10 cellular contexts compared by ENCODE assay signal in the genomic region with DNA sequence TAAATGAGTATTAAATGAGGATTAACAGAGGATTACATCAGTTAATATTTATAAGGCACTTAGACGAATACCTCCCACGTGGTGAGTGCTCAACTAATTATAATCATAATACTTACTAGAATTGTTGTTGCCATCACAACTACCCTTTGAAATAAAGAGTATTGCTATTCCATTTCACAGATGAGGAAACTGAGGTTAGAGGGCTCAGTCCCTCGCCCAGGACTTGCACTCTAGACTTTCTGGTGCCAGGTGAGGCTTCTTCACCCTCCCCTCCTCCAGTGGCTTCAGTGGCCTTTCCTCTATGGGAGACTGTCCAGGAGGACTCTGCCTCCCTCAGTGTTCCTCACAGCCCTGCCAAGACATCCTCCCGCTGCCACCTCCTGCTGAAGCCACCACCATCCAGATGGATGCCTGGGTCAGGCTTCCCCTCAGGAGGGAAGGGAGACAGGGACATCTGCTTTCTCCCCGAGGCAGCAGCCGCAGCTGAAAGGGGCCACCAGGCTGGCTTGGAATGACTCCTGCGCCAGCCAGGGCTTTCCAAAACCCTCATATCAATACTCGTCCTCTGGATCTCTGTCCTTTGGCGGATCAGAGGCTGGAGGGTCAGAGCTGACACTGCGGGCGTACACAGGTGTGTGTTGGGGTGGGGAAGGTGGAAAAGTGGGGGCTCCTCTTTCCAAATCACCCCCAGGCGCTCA.
DNase-seq lines count a peak whose midpoint lies in the region; ATAC-seq and TF ChIP-seq lines count a peak whose summit lies in the region.
"Had no signal": no experiment of that assay in that cellular context is flagged by ENCODE, and none has a peak within 500 bp of the region (broad histone marks: within the 10 kb centered on the region; RNA-seq: fewer than 3 reads in every experiment).

No MANE protein-coding gene starts in this region.

- no peak overlapping the region for H3K27ac Mint-ChIP-seq in naive thymus-derived CD8-positive, alpha-beta T cell

- no peak for TF ChIP-seq CTCF in C4-2B (conservative IDR thresholded peaks at IDR 0.05)
- no peak for TF ChIP-seq CTCF in lower leg skin (IDR thresholded peaks at IDR 0.05)

- intact Hi-C loops in lower leg skin (cut with DNase I; ENCODE audit: low total_unique reads), result no loop called here

- TF ChIP-seq POLR2A in lower leg skin (IDR thresholded peaks at IDR 0.05), result no peak

- peaks cover 28 to 79% (median 54%) of the 10 kb centered on the region in 5 donors for H3K27me3 Mint-ChIP-seq in naive thymus-derived CD8-positive, alpha-beta T cell

- H3K36me3 Mint-ChIP-seq in naive thymus-derived CD8-positive, alpha-beta T cell, result no peaks in the 10 kb centered on the region

- H3K4me1 Mint-ChIP-seq in naive thymus-derived CD8-positive, alpha-beta T cell, result peaks cover 0 to 7% (median 5%) of the 10 kb centered on the region in 4 donors

- peaks cover 10% of the 10 kb centered on the region for H3K4me1 ChIP-seq in iPS-15b (ENCODE audit: control insufficient read depth, insufficient read depth, low read length)

- H3K4me3 Mint-ChIP-seq in naive thymus-derived CD8-positive, alpha-beta T cell, result no peak overlapping the region

- no peak for ATAC-seq in naive thymus-derived CD8-positive, alpha-beta T cell
- ATAC-seq in HG03159 (IDR thresholded peaks at IDR 0.05; ENCODE audit: unreplicated experiment), result no peak

- H3K9ac ChIP-seq in SK-N-MC (ENCODE audit: insufficient read length), result no peak overlapping the region
- H3K9ac ChIP-seq in iPS-15b (ENCODE audit: low read depth, low read length), result no peak overlapping the region

- peaks cover 10% of the 10 kb centered on the region for H3K27me3 ChIP-seq in iPS-15b (ENCODE audit: control insufficient read depth, insufficient read depth, low read length)

- H3K36me3 ChIP-seq in SK-N-MC (ENCODE audit: insufficient read depth, low read length) (no peaks in the 10 kb centered on the region), iPS-15b (ENCODE audit: control insufficient read depth, insufficient read depth, low read length) (no peaks in the 10 kb centered on the region)

- H3K9me3 Mint-ChIP-seq in naive thymus-derived CD8-positive, alpha-beta T cell, result peaks cover 0 to 6% (median 0%) of the 10 kb centered on the region in 9 donors

- no peaks in the 10 kb centered on the region for H3K9me3 ChIP-seq in SK-N-MC (ENCODE audit: low read depth, low read length)
- no peaks in the 10 kb centered on the region for H3K9me3 ChIP-seq in iPS-15b (ENCODE audit: control insufficient read depth, insufficient read depth, low read length)

- H3K4me3 ChIP-seq in SK-N-MC (peak overlapping the region; percentile 67; the same call in 1 of the 2 replicates), iPS-15b (ENCODE audit: low read depth, low read length) (peak overlapping the region; percentile 79), lower leg skin (ENCODE audit: low read depth, poor library complexity, severe bottlenecking) (no peak overlapping the region)

- H3K27ac ChIP-seq in C4-2B (peak overlapping the region; percentile 65; the same call in 1 of the 2 replicates), SK-N-MC (no peak overlapping the region)

- WGBS in lower leg skin, 2 donors, result 28 to 42% methylated on average over 11 to 12 of the region's 12 CpGs

- POLR2A ChIA-PET in naive thymus-derived CD8-positive, alpha-beta T cell (lab: Charles Lee), result no interaction called here

- DNase-seq in SK-N-MC (ENCODE audit: low read depth, low spot score) (no peak), retina (peak; percentile 65), lower leg skin (ENCODE audit: low spot score in 2 of 2) (no peak), GDM1 (lab: John Stamatoyannopoulos, UW) (no peak)
- DNase-seq in naive thymus-derived CD8-positive, alpha-beta T cell, result no peak
- DNase-seq: MV-4-11; stimulated activated CD4-positive, alpha-beta T cell treated with anti-CD3 and anti-CD28 coated beads, Interleukin-1b, Interleukin-23, amount 100 ng/mL, for 48 hours had no signal
